1 cellular context compared by ENCODE assay signal in genomic region chr6:21593412-21593926, GRCh38.
A peak's percentile ranks its signal among the peaks of the same experiment; 100 is the strongest.
TF ChIP-seq lines count a peak whose summit lies in the region.

Gene SOX4, plus strand, starts transcription at chr6:21593751. Its CDS starts 784 bp downstream, at chr6:21594535.

TF ChIP-seq in Ishikawa, 13 proteins besides CTCF, POLR2A, EP300 and RAD21 (continued from another document):
- TF ChIP-seq FOXM1 (IDR thresholded peaks at IDR 0.05; ENCODE audit: borderline replicate concordance, low read depth): peak; percentile 64; the same call in 1 of the 2 replicates
